Comparison of ENCODE assay signal across 8 cellular contexts in the genomic region with DNA sequence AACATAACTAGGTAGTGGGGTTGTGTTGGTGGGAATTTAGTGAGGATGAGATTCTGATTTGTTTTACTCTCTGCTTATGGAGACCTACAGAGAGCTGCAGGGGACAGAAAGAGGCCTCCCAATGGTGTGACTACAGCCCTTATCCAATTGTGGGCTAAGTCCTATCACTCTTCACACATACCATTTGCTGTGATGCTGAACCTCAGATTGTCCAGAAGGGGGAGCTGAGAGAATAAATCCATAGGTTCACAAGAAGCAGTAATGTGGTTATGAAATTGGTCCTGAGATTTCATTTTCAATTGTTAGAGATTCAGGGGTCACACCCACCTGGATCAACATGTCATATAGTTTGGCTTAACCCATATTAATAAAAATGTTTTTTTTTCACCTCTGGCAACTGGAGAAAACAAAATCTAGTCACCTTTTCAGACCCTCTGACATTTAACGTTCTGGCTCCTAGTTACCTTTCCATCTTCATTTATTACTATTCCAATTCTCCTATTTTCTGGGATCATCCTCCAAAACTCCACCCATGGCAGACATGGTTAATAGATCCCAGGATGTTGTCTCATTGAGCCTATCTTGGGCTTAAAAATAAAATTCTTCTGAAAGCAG. TPM values are rescaled to one million over a fixed set of nuclear protein-coding genes. Genes with fewer than 3 reads are reported as not detected.
DNase-seq lines count a peak whose midpoint lies in the region; ATAC-seq, FAIRE-seq and TF ChIP-seq lines count a peak whose summit lies in the region.

No MANE protein-coding gene starts in this region.

- peaks cover 24% of the 10 kb centered on the region for H3K27me3 Mint-ChIP-seq in activated CD8-positive, alpha-beta T cell treated with anti-CD3 and anti-CD28 coated beads, Interleukin-2, amount 10 ng/mL, durations not matched to agents 7 days and 5 days (ENCODE audit: low read depth)

- no peaks in the 10 kb centered on the region for H3K27me3 ChIP-seq in left lung
- H3K27me3 ChIP-seq in thyroid gland = no peaks in the 10 kb centered on the region

- peak; percentile 55 for ATAC-seq in activated CD8-positive, alpha-beta T cell treated with anti-CD3 and anti-CD28 coated beads, Interleukin-2, amount 10 ng/mL, durations not matched to agents 7 days and 5 days
- peak; percentile 84 for ATAC-seq in left lung

- peak; percentile 36 for DNase-seq in AG08395 (ENCODE audit: low spot score)
- DNase-seq in GM12892 (ENCODE audit: insufficient read length) = no peak
- DNase-seq in NAMALWA (ENCODE audit: low spot score) = peak; percentile 69
- no peak for DNase-seq in activated CD8-positive, alpha-beta T cell treated with anti-CD3 and anti-CD28 coated beads, Interleukin-2, amount 10 ng/mL, durations not matched to agents 7 days and 5 days
- no peak for DNase-seq in left lung
- no peak for DNase-seq in OCI-M2 (lab: John Stamatoyannopoulos, UW; ENCODE audit: unreplicated experiment)
- no peak for DNase-seq in anterior cingulate cortex (lab: John Stamatoyannopoulos, UW)
- no peak for DNase-seq in thyroid gland

- POLR2A ChIA-PET in activated CD8-positive, alpha-beta T cell treated with anti-CD3 and anti-CD28 coated beads, Interleukin-2, amount 10 ng/mL, durations not matched to agents 7 days and 5 days (lab: Charles Lee) = no interaction called here

- FAIRE-seq in GM12892 (lab: Jason Lieb, UNC) = peak; percentile 91

- TF ChIP-seq CTCF in left lung (IDR thresholded peaks at IDR 0.05) (peak; percentile 39 to 41), thyroid gland (IDR thresholded peaks at IDR 0.05) (peak in 3 of 6 experiments; percentile 20 to 54 (median 24))

- H3K36me3 Mint-ChIP-seq in activated CD8-positive, alpha-beta T cell treated with anti-CD3 and anti-CD28 coated beads, Interleukin-2, amount 10 ng/mL, durations not matched to agents 7 days and 5 days (ENCODE audit: low read depth) = no peaks in the 10 kb centered on the region

- CTCF ChIA-PET in activated CD8-positive, alpha-beta T cell treated with anti-CD3 and anti-CD28 coated beads, Interleukin-2, amount 10 ng/mL, durations not matched to agents 7 days and 5 days (lab: Charles Lee) = interaction anchor here (0.9 kb wide), 2 partner anchors 11 to 619 kb away, joined by 3 read pairs; no protein-coding TSS in a partner anchor

- peaks cover 4% of the 10 kb centered on the region for H3K9me3 Mint-ChIP-seq in activated CD8-positive, alpha-beta T cell treated with anti-CD3 and anti-CD28 coated beads, Interleukin-2, amount 10 ng/mL, durations not matched to agents 7 days and 5 days (ENCODE audit: insufficient read depth)

- H3K4me1 ChIP-seq in left lung (no peaks in the 10 kb centered on the region), thyroid gland (no peaks in the 10 kb centered on the region)

- TF ChIP-seq POLR2A in GM12892 (IDR thresholded peaks at IDR 0.05; ENCODE audit: low read depth, low read length) (no peak), thyroid gland (IDR thresholded peaks at IDR 0.05) (no peak)

- H3K36me3 ChIP-seq in left lung (no peaks in the 10 kb centered on the region), thyroid gland (no peaks in the 10 kb centered on the region)

- no peak overlapping the region for H3K4me3 Mint-ChIP-seq in activated CD8-positive, alpha-beta T cell treated with anti-CD3 and anti-CD28 coated beads, Interleukin-2, amount 10 ng/mL, durations not matched to agents 7 days and 5 days

- 80 to 87% methylated on average over 1 of the region's 1 CpG for WGBS in thyroid gland, 2 donors

- H3K4me3 ChIP-seq in left lung (no peak overlapping the region), thyroid gland (replicated peaks in 1 of 3) (no peak overlapping the region)

- H3K27ac Mint-ChIP-seq in activated CD8-positive, alpha-beta T cell treated with anti-CD3 and anti-CD28 coated beads, Interleukin-2, amount 10 ng/mL, durations not matched to agents 7 days and 5 days = no peak overlapping the region

- H3K9me3 ChIP-seq in left lung (peaks cover 0 to 9% of the 10 kb centered on the region in 2 donors), thyroid gland (no peaks in the 10 kb centered on the region)

- intact Hi-C loops in left lung (cut with DNase I) (no loop called here), thyroid gland (cut with DNase I) (no loop called here)

- H3K27ac ChIP-seq in left lung = no peak overlapping the region
- H3K27ac ChIP-seq in thyroid gland = no peak overlapping the region

- no peaks in the 10 kb centered on the region for H3K4me1 Mint-ChIP-seq in activated CD8-positive, alpha-beta T cell treated with anti-CD3 and anti-CD28 coated beads, Interleukin-2, amount 10 ng/mL, durations not matched to agents 7 days and 5 days (ENCODE audit: low read depth)

RNA-seq across cellular contexts. Expression of a gene that starts 53.3 kb away (rescaled TPM):
- polyA plus RNA-seq in GM12892 (2012; ENCODE audit: missing spikeins) = not detected
- total RNA-seq in activated CD8-positive, alpha-beta T cell treated with anti-CD3 and anti-CD28 coated beads, Interleukin-2, amount 10 ng/mL, durations not matched to agents 7 days and 5 days = not detected
- total RNA-seq in left lung (under 1 TPM in 1 of 2 donors, not detected in 1; 0.13 TPM), thyroid gland (1 to 10 TPM in 1 of 4 donors, under 1 TPM in 2, not detected in 1; 0.44 to 1.1 (median 0.56) TPM)

Comparison
In these comparisons a context has a peak if more than half of its experiments do, and no peak if none do; other contexts are left out.
1. DNase-seq: peak in AG08395 (single experiment) and NAMALWA (single experiment); none in GM12892 (single experiment), activated CD8-positive, alpha-beta T cell treated with anti-CD3 and anti-CD28 coated beads, Interleukin-2, amount 10 ng/mL, durations not matched to agents 7 days and 5 days (single experiment), left lung (0 of 2), OCI-M2 (single experiment), anterior cingulate cortex (0 of 58) and thyroid gland (0 of 2).